8 cellular contexts compared by ENCODE assay signal in the genomic region with DNA sequence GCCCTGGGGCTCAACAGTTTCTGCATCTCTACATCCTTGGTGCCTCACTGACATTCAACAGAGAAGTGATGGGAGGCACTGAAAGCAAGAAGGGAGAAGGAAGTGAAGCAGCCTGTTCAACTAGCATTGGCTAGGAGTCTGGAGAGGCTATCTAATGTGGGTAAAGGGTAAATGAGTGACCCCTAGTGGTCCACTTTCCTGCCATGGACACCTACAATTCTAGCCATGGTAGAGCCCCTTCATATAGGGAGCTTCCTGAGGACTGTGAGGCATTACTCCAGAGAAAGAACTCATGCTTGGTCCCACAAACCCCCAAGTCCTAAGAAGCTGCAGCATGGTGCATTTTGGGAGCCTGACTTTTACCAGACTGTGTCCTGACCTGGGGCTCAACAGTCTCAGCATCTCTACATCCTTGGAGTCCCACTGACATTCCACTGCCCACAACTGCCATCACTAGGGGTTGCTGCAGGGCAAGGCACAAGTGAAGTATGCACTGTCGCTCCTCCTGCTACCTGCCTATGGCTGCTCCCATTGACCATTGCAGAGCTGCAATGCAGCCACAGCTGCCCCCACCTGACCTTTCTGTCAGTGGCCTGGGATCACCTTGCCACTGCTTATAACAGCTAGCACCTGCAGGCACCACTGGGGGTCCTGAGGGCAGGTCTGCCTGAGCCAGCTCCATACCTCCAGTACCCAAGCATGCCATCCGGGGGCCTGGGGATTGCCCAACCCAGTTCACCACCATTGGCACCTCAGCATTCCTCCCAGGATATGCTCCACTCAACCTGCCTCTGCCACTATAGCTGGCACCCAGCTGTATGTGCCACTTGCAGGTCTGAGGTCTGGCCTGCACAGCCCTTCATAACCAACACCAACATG. TPM values are rescaled to one million over a fixed set of nuclear protein-coding genes. Genes with fewer than 3 reads are reported as not detected.
DNase-seq lines count a peak whose midpoint lies in the region; ATAC-seq and TF ChIP-seq lines count a peak whose summit lies in the region.

No MANE protein-coding gene starts in this region.

- H3K27ac Mint-ChIP-seq in activated naive CD8-positive, alpha-beta T cell treated with anti-CD3 and anti-CD28 coated beads, Interleukin-2, amount 50 U/mL, for 24 hours = no peak overlapping the region

- DNase-seq in GM12865 (ENCODE audit: low read depth) (peak; percentile 63), left kidney (ENCODE audit: low read depth, low spot score) (peak; percentile 24), mucosa of gallbladder (ENCODE audit: low spot score) (no peak)
- no peak for DNase-seq in activated naive CD8-positive, alpha-beta T cell treated with anti-CD3 and anti-CD28 coated beads, Interleukin-2, amount 50 U/mL, for 24 hours
- DNase-seq in stimulated activated CD4-positive, alpha-beta T cell treated with anti-CD3 and anti-CD28 coated beads, Interleukin-1b, Interleukin-23, amount 100 ng/mL, for 48 hours = no peak
- no peak for DNase-seq in stimulated activated CD4-positive, alpha-beta T cell treated with anti-CD3 and anti-CD28 coated beads, Interleukin-4, amount 100 ng/mL, for 4 hours

- H3K4me1 Mint-ChIP-seq in activated naive CD8-positive, alpha-beta T cell treated with anti-CD3 and anti-CD28 coated beads, Interleukin-2, amount 50 U/mL, for 24 hours = peaks cover 38% of the 10 kb centered on the region

- ATAC-seq in HG03432 (IDR thresholded peaks at IDR 0.05; ENCODE audit: unreplicated experiment) = peak; percentile 53
- ATAC-seq in activated naive CD8-positive, alpha-beta T cell treated with anti-CD3 and anti-CD28 coated beads, Interleukin-2, amount 50 U/mL, for 24 hours = peak; percentile 52
- ATAC-seq in HG03175 (IDR thresholded peaks at IDR 0.05; ENCODE audit: unreplicated experiment) = no peak

- H3K36me3 Mint-ChIP-seq in activated naive CD8-positive, alpha-beta T cell treated with anti-CD3 and anti-CD28 coated beads, Interleukin-2, amount 50 U/mL, for 24 hours (ENCODE audit: low read depth) = peaks cover 8% of the 10 kb centered on the region

- H3K9me3 Mint-ChIP-seq in activated naive CD8-positive, alpha-beta T cell treated with anti-CD3 and anti-CD28 coated beads, Interleukin-2, amount 50 U/mL, for 24 hours = peaks cover 27% of the 10 kb centered on the region

- peaks cover 2% of the 10 kb centered on the region for H3K27me3 Mint-ChIP-seq in activated naive CD8-positive, alpha-beta T cell treated with anti-CD3 and anti-CD28 coated beads, Interleukin-2, amount 50 U/mL, for 24 hours

- no peak overlapping the region for H3K4me3 Mint-ChIP-seq in activated naive CD8-positive, alpha-beta T cell treated with anti-CD3 and anti-CD28 coated beads, Interleukin-2, amount 50 U/mL, for 24 hours

- TF ChIP-seq CTCF in GM12865 (IDR thresholded peaks at IDR 0.05; ENCODE audit: insufficient read depth, low read depth, low read length, missing control alignments) = peak; percentile 13

- no peak overlapping the region for H3K4me3 ChIP-seq in GM12865 (ENCODE audit: low read depth, low read length)

RNA-seq across cellular contexts. Expression of a gene that starts 44.1 kb away (rescaled TPM):
- 23.6 TPM for total RNA-seq in mucosa of gallbladder

Comparison
In these comparisons a context has a peak if more than half of its experiments do, and no peak if none do; other contexts are left out.
1. DNase-seq: peak in GM12865 (single experiment) and left kidney (single experiment); none in activated naive CD8-positive, alpha-beta T cell treated with anti-CD3 and anti-CD28 coated beads, Interleukin-2, amount 50 U/mL, for 24 hours (single experiment), stimulated activated CD4-positive, alpha-beta T cell treated with anti-CD3 and anti-CD28 coated beads, Interleukin-1b, Interleukin-23, amount 100 ng/mL, for 48 hours (single experiment), stimulated activated CD4-positive, alpha-beta T cell treated with anti-CD3 and anti-CD28 coated beads, Interleukin-4, amount 100 ng/mL, for 4 hours (0 of 2) and mucosa of gallbladder (single experiment).